Comparison of ENCODE assay signal across 8 cellular contexts in genomic region chr2:95077521-95077807, GRCh38. TPM values are rescaled to one million over a fixed set of nuclear protein-coding genes. Genes with fewer than 3 reads are reported as not detected.
DNase-seq lines count a peak whose midpoint lies in the region; ATAC-seq and TF ChIP-seq lines count a peak whose summit lies in the region.

No MANE protein-coding gene starts in this region.

- H3K9me2 ChIP-seq in PC-9 (ENCODE audit: insufficient read depth): no peaks in the 10 kb centered on the region

- H3K36me3 Mint-ChIP-seq in activated naive CD4-positive, alpha-beta T cell treated with anti-CD3 and anti-CD28 coated beads, Interleukin-2, amount 50 U/mL, for 24 hours: no peaks in the 10 kb centered on the region
- peaks cover 0 to 11% of the 10 kb centered on the region in 2 donors for H3K36me3 Mint-ChIP-seq in activated naive CD4-positive, alpha-beta T cell treated with anti-CD3 and anti-CD28 coated beads, Interleukin-2, amount 50 U/mL, for 72 hours

- no peaks in the 10 kb centered on the region for H4K20me1 ChIP-seq in PC-9 (ENCODE audit: insufficient read depth)

- no peaks in the 10 kb centered on the region for H3K27me3 Mint-ChIP-seq in activated naive CD4-positive, alpha-beta T cell treated with anti-CD3 and anti-CD28 coated beads, Interleukin-2, amount 50 U/mL, for 24 hours

- H3K4me3 Mint-ChIP-seq in activated naive CD4-positive, alpha-beta T cell treated with anti-CD3 and anti-CD28 coated beads, Interleukin-2, amount 50 U/mL, for 24 hours: peak overlapping the region; percentile 58

- ATAC-seq in activated naive CD4-positive, alpha-beta T cell treated with anti-CD3 and anti-CD28 coated beads, Interleukin-2, amount 50 U/mL, for 72 hours: no peak

- H3K9me3 Mint-ChIP-seq in activated naive CD4-positive, alpha-beta T cell treated with anti-CD3 and anti-CD28 coated beads, Interleukin-2, amount 50 U/mL, for 24 hours: no peaks in the 10 kb centered on the region
- no peaks in the 10 kb centered on the region for H3K9me3 Mint-ChIP-seq in activated naive CD4-positive, alpha-beta T cell treated with anti-CD3 and anti-CD28 coated beads, Interleukin-2, amount 50 U/mL, for 72 hours

- no peaks in the 10 kb centered on the region for H3K9me3 ChIP-seq in PC-9 (ENCODE audit: insufficient read depth, low read depth)
- no peaks in the 10 kb centered on the region for H3K9me3 ChIP-seq in esophagus muscularis mucosa

- H3K27ac ChIP-seq in PC-9 (no peak overlapping the region), esophagus muscularis mucosa (replicated peaks in 1 of 4) (no peak overlapping the region), substantia nigra (ENCODE audit: low read depth, low read length, poor library complexity, severe bottlenecking) (peak overlapping the region; percentile 17)

- BruUV-seq in PC-9 (replicated peaks; lab: Mats Ljungman, UMichigan): no TSS peak

- no peak for DNase-seq in activated naive CD4-positive, alpha-beta T cell treated with anti-CD3 and anti-CD28 coated beads, Interleukin-2, amount 50 U/mL, for 72 hours (ENCODE audit: low spot score in 2 of 2)
- DNase-seq in PC-9: peak; percentile 42 to 56
- DNase-seq in esophagus muscularis mucosa (ENCODE audit: extremely low spot score): peak; percentile 45
- DNase-seq in substantia nigra (lab: John Stamatoyannopoulos, UW): peak in 17 of 49 donors; percentile 27 to 74 (median 41)
- no peak for DNase-seq in HCEC 1CT
- DNase-seq in NCI-H2171 treated with DMSO at 0.1 percent for 48 hours (lab: John Stamatoyannopoulos, UW): no peak
- no peak for DNase-seq in NCI-H128 (lab: John Stamatoyannopoulos, UW; ENCODE audit: unreplicated experiment)

- H3K79me2 ChIP-seq in PC-9 (ENCODE audit: low read depth): no peaks in the 10 kb centered on the region

- no peak overlapping the region; the same call in 1 of the 2 replicates for H2AFZ ChIP-seq in PC-9

- peaks cover 72% of the 10 kb centered on the region for H3K4me1 Mint-ChIP-seq in activated naive CD4-positive, alpha-beta T cell treated with anti-CD3 and anti-CD28 coated beads, Interleukin-2, amount 50 U/mL, for 24 hours

- intact Hi-C loops in PC-9 (cut with micrococcal nuclease; ENCODE audit: unreplicated experiment): loop anchor here (2.0 kb wide), 2 partner anchors 37 to 47 kb away; no protein-coding TSS in a partner anchor
- intact Hi-C loops in esophagus muscularis mucosa (cut with DNase I): loop anchor here (5.0 kb wide), 2 partner anchors 40 to 55 kb away; no protein-coding TSS in a partner anchor

- 38% methylated on average over 3 of the region's 3 CpGs for WGBS in esophagus muscularis mucosa

- TF ChIP-seq CTCF in PC-9 (conservative IDR thresholded peaks at IDR 0.05): no peak
- TF ChIP-seq CTCF in esophagus muscularis mucosa (IDR thresholded peaks at IDR 0.05): no peak

- TF ChIP-seq POLR2A in esophagus muscularis mucosa (IDR thresholded peaks at IDR 0.05; ENCODE audit: low read depth): no peak

- H3K36me3 ChIP-seq in PC-9 (ENCODE audit: low read depth) (no peaks in the 10 kb centered on the region), esophagus muscularis mucosa (no peaks in the 10 kb centered on the region)

- CTCF ChIA-PET in PC-9 (lab: Charles Lee): interaction anchor here (0.7 to 5.8 kb wide), 3 partner anchors 15 to 55 kb away, joined by 5 to 62 read pairs (median 13); no protein-coding TSS in a partner anchor

- peak overlapping the region; percentile 48 for H3K27ac Mint-ChIP-seq in activated naive CD4-positive, alpha-beta T cell treated with anti-CD3 and anti-CD28 coated beads, Interleukin-2, amount 50 U/mL, for 24 hours
- peak overlapping the region in 1 of 2 donors; percentile 99 for H3K27ac Mint-ChIP-seq in activated naive CD4-positive, alpha-beta T cell treated with anti-CD3 and anti-CD28 coated beads, Interleukin-2, amount 50 U/mL, for 72 hours

- peaks cover 28% of the 10 kb centered on the region for H3K4me1 ChIP-seq in PC-9 (replicated peaks; ENCODE audit: insufficient read depth)
- peaks cover 9 to 14% (median 11%) of the 10 kb centered on the region in 4 donors for H3K4me1 ChIP-seq in esophagus muscularis mucosa

- TF ChIP-seq EP300 in esophagus muscularis mucosa (IDR thresholded peaks at IDR 0.05): no peak

- peaks cover 30% of the 10 kb centered on the region for H3F3A ChIP-seq in PC-9 (ENCODE audit: insufficient read depth, low read depth)

- H3K4me3 ChIP-seq in PC-9 (peak overlapping the region; percentile 70; the same call in 1 of the 2 replicates), esophagus muscularis mucosa (peak overlapping the region in 1 of 4 donors; percentile 52)

- POLR2A ChIA-PET in PC-9 (lab: Charles Lee; ENCODE audit: unreplicated experiment): no interaction called here

- H3K27me3 ChIP-seq in PC-9 (ENCODE audit: insufficient read depth, low read depth): no peaks in the 10 kb centered on the region
- peaks cover 0 to 68% (median 8%) of the 10 kb centered on the region in 4 donors for H3K27me3 ChIP-seq in esophagus muscularis mucosa

- H3K4me2 ChIP-seq in PC-9: peak overlapping the region; percentile 86

RNA-seq across cellular contexts. Expression of gene MRPS5, which starts 44.1 kb away (rescaled TPM):
- total RNA-seq in activated naive CD4-positive, alpha-beta T cell treated with anti-CD3 and anti-CD28 coated beads, Interleukin-2, amount 50 U/mL, for 72 hours: 100 to 1,000 TPM in 1 of 2 donors, 10 to 100 TPM in 1; 78.8 to 102 TPM
- total RNA-seq in PC-9 (2021) (69.0 and 69.4 TPM in 2 replicates), esophagus muscularis mucosa (10 to 100 TPM; 31.1 to 46.6 (median 39.8) TPM)

RNA-seq across cellular contexts. Expression of gene MAL, which starts 52.0 kb away (rescaled TPM):
- 10 to 100 TPM; 26.3 to 62.8 TPM for total RNA-seq in activated naive CD4-positive, alpha-beta T cell treated with anti-CD3 and anti-CD28 coated beads, Interleukin-2, amount 50 U/mL, for 72 hours
- total RNA-seq in PC-9 (2021) (146 and 171 TPM in 2 replicates), esophagus muscularis mucosa (10 to 100 TPM; 23.3 to 46.2 (median 36.6) TPM)

Comparison
In these comparisons a context has a peak if more than half of its experiments do, and no peak if none do; other contexts are left out.
1. DNase-seq: peak in PC-9 (2 of 2) and esophagus muscularis mucosa (single experiment); none in activated naive CD4-positive, alpha-beta T cell treated with anti-CD3 and anti-CD28 coated beads, Interleukin-2, amount 50 U/mL, for 72 hours (0 of 2), HCEC 1CT (single experiment), NCI-H2171 treated with DMSO at 0.1 percent for 48 hours (single experiment) and NCI-H128 (single experiment).